Comparison of ENCODE assay signal across 8 cellular contexts in genomic region chr16:2500937-2501750, GRCh38. TPM values are rescaled to one million over a fixed set of nuclear protein-coding genes. Genes with fewer than 3 reads are reported as not detected.
DNase-seq lines count a peak whose midpoint lies in the region; ATAC-seq, FAIRE-seq and TF ChIP-seq lines count a peak whose summit lies in the region.

No MANE protein-coding gene starts in this region.

- TF ChIP-seq CTCF in H1 (IDR thresholded peaks at IDR 0.05; ENCODE audit: control extremely low read depth in 1 of 3, insufficient read depth in 1 of 3, low read depth in 1 of 3, low read length in 3 of 3), result peak; percentile 91 to 100 (median 96)

- TF ChIP-seq RAD21 in H1 (IDR thresholded peaks at IDR 0.05 in 1 of 2, conservative IDR thresholded peaks at IDR 0.05 in 1 of 2; ENCODE audit: low read depth in 2 of 2, low read length in 2 of 2), result peak; percentile 94 to 96

- no peak for FAIRE-seq in H1 (lab: Jason Lieb, UNC)

- H3K14ac ChIP-seq in H1 (ENCODE audit: insufficient read length), result no peak overlapping the region

- WGBS in H1 (ENCODE audit: extremely low coverage in 1 of 2, insufficient coverage in 1 of 2, insufficient read length in 1 of 2, insufficient replicate concordance in 2 of 2, low coverage in 1 of 2, low lambda C conversion rate in 2 of 2, missing lambda C conversion rate in 1 of 2), 2 experiments, result 47% methylated on average over 20 of the region's 22 CpGs; no CpG with 5 or more reads in 1 of the 2 experiments

- peak overlapping the region; percentile 0 to 73; a peak in 3 of 4 replicates for H3K4me2 ChIP-seq in H1 (ENCODE audit: insufficient read depth in 1 of 2, low read depth in 2 of 2, low read length in 2 of 2)

- peaks cover 2 to 4% of the 10 kb centered on the region in 2 experiments for H4K20me1 ChIP-seq in H1 (replicated peaks in 1 of 2; ENCODE audit: control insufficient read depth in 1 of 2, insufficient read depth in 2 of 2, low read length in 2 of 2)

- no peak overlapping the region for H3K4ac ChIP-seq in H1 (replicated peaks; ENCODE audit: insufficient read length, low read depth, low read length)

- no peak overlapping the region for H2AK5ac ChIP-seq in H1 (ENCODE audit: low read depth, low read length)

- peaks cover 0 to 16% (median 9%) of the 10 kb centered on the region in 4 experiments; a peak in 6 of 7 replicates for H3K4me1 ChIP-seq in H1 (replicated peaks in 1 of 4; ENCODE audit: control insufficient read depth in 3 of 4, insufficient read depth in 4 of 4, low read length in 3 of 4)

- peak overlapping the region; percentile 40 for H4K8ac ChIP-seq in H1 (ENCODE audit: extremely low read depth, insufficient read depth, low read length)

- H3K9me3 ChIP-seq in H1 (ENCODE audit: insufficient read depth in 2 of 2, low read depth in 1 of 2, low read length in 1 of 2), result no peaks in the 10 kb centered on the region

- TF ChIP-seq EP300 in H1 (IDR thresholded peaks at IDR 0.05; ENCODE audit: borderline replicate concordance in 1 of 2, low read depth in 2 of 2, low read length in 2 of 2), result peak in 1 of 2 experiments; percentile 39; a peak in 1 of 3 replicates

- peak; percentile 58 for ATAC-seq in HG03432 (IDR thresholded peaks at IDR 0.05; ENCODE audit: unreplicated experiment)
- no peak for ATAC-seq in GM18858 (IDR thresholded peaks at IDR 0.05; ENCODE audit: unreplicated experiment)

- no peak overlapping the region for H2BK12ac ChIP-seq in H1 (ENCODE audit: low read depth, low read length)

- H4K5ac ChIP-seq in H1 (ENCODE audit: insufficient read length, low read depth, low read length), result no peak overlapping the region

- CTCF ChIA-PET in H1 (lab: Charles Lee; ENCODE audit: partially characterized antibody), result interaction anchor here (0.6 to 3.3 kb wide), 50 partner anchors 9 to 353 kb away, joined by 3 to 32 read pairs (median 4); partner anchors contain the start of genes AMDHD2, ECI1, PDPK1 and TBC1D24

- H2BK120ac ChIP-seq in H1 (replicated peaks; ENCODE audit: low read depth, low read length), result no peak overlapping the region

- peak overlapping the region in 3 of 4 experiments; percentile 14 to 60 (median 24); a peak in 5 of 8 replicates for H3K4me3 ChIP-seq in H1 (ENCODE audit: extremely low read depth in 1 of 4, insufficient read depth in 2 of 4, low read depth in 3 of 4, low read length in 4 of 4)

- H2BK20ac ChIP-seq in H1 (ENCODE audit: low read length), result no peak overlapping the region

- H3K56ac ChIP-seq in H1 (replicated peaks; ENCODE audit: insufficient read length, low read depth, low read length), result no peak overlapping the region

- H3K9ac ChIP-seq in H1 (replicated peaks in 1 of 4; ENCODE audit: extremely low read depth in 1 of 4, low read depth in 3 of 4, low read length in 3 of 4), result no peak overlapping the region

- H2BK5ac ChIP-seq in H1 (ENCODE audit: low read depth, low read length), result peak overlapping the region; percentile 71; the same call in 1 of the 2 replicates

- peaks cover 0 to 12% (median 3%) of the 10 kb centered on the region in 4 experiments; a peak in 3 of 8 replicates for H3K36me3 ChIP-seq in H1 (ENCODE audit: control insufficient read depth in 2 of 4, insufficient read depth in 4 of 4, low read length in 3 of 4)

- no peaks in the 10 kb centered on the region; the same call in 1 of the 2 replicates for H3K79me1 ChIP-seq in H1 (ENCODE audit: low read depth, low read length)

- TF ChIP-seq POLR2A in H1 (IDR thresholded peaks at IDR 0.05; ENCODE audit: control extremely low read depth in 1 of 2, low read depth in 2 of 2, low read length in 2 of 2), result no peak

- H3K23ac ChIP-seq in H1 (ENCODE audit: insufficient read length), result no peak overlapping the region

- H3K23me2 ChIP-seq in H1 (ENCODE audit: low read depth, low read length), result no peaks in the 10 kb centered on the region

- POLR2A ChIA-PET in H1 (lab: Charles Lee; ENCODE audit: partially characterized antibody), result interaction anchor here (0.6 to 2.0 kb wide), 22 partner anchors 9 to 492 kb away, joined by 3 to 10 read pairs (median 4); partner anchors contain the start of genes ATP6V0C, CEMP1, MLST8 and NTN3

- DNase-seq in DMS53 treated with DMSO at 0.1 percent for 48 hours (lab: John Stamatoyannopoulos, UW; ENCODE audit: unreplicated experiment), result peak; percentile 39
- peak; percentile 50 to 77 for DNase-seq in NOMO-1 (lab: John Stamatoyannopoulos, UW; ENCODE audit: unreplicated experiment in 2 of 2)
- DNase-seq in activated CD8-positive, alpha-beta memory T cell treated with anti-CD3 and anti-CD28 coated beads for 48 hours (ENCODE audit: low read depth in 2 of 3, low spot score in 2 of 3), result peak; percentile 59 to 82 (median 74)
- peak; percentile 77 to 98 for DNase-seq in H1 (ENCODE audit: low read depth in 1 of 2, low spot score in 2 of 2)
- DNase-seq in mesenteric fat pad (ENCODE audit: low spot score), result peak; percentile 94
- peak; percentile 74 for DNase-seq in stimulated activated CD8-positive, alpha-beta memory T cell treated with anti-CD3 and anti-CD28 coated beads, Interleukin-15, amount 100 ng/mL, for 24 hours (ENCODE audit: low read depth)

- H2BK15ac ChIP-seq in H1 (ENCODE audit: low read length), result no peak overlapping the region

- peak overlapping the region; percentile 81 for H3K18ac ChIP-seq in H1 (ENCODE audit: extremely low read depth, low read length)

- H3K79me2 ChIP-seq in H1 (ENCODE audit: control insufficient read depth in 1 of 2, insufficient read depth in 2 of 2, low read length in 2 of 2), result no peaks in the 10 kb centered on the region

- H4K91ac ChIP-seq in H1 (replicated peaks; ENCODE audit: insufficient read length, low read length), result peak overlapping the region; percentile 73

- H2AFZ ChIP-seq in H1 (ENCODE audit: low read length), result peak overlapping the region; percentile 18; the same call in 1 of the 2 replicates

- no peak overlapping the region; the same call in 1 of the 2 replicates for H3K27ac ChIP-seq in H1 (ENCODE audit: low read depth, low read length)

- no peaks in the 10 kb centered on the region; a peak in 1 of 7 replicates for H3K27me3 ChIP-seq in H1 (replicated peaks in 1 of 4; ENCODE audit: control insufficient read depth in 3 of 4, extremely low read depth in 1 of 4, insufficient read depth in 3 of 4, low read length in 3 of 4)

TF ChIP-seq in H1, 55 proteins besides CTCF, POLR2A, EP300 and RAD21 (continues in another document):
- no peak for TF ChIP-seq BACH1 (IDR thresholded peaks at IDR 0.05; ENCODE audit: low read length)

RNA-seq across cellular contexts. Expression of gene ATP6V0C, which starts 12.6 kb away (rescaled TPM):
- 176 and 199 TPM in 2 replicates for total RNA-seq in H1 (2021; fragmentation: NEBNext Ultra II Directional; extraction: Animal tissue kit (Norgen Biotek cat#: 25700))
- polyA plus RNA-seq in H1 (2011; rRNA removed), result 125 and 218 TPM in 2 replicates
- 35.7 TPM for polyA plus RNA-seq in H1 (2011; cell fraction: cytosol; rRNA removed)
- 80.2 TPM for polyA plus RNA-seq in H1 (2011; cell fraction: nucleus; rRNA removed)
- polyA plus RNA-seq in H1 (2012, experiment 1 of 2), result 161 to 288 TPM (median 238 TPM) in 4 replicates
- 371 TPM for polyA plus RNA-seq in H1 (2012, experiment 2 of 2)
- polyA plus RNA-seq in H1 (2013, experiment 1 of 2), result 359 TPM
- 478 TPM for polyA plus RNA-seq in H1 (2013, experiment 2 of 2)
- 15.2 and 20.3 TPM in 2 replicates for polyA minus RNA-seq in H1 (2011; rRNA and poly(A)+ RNA removed)
- polyA minus RNA-seq in H1 (2011; cell fraction: cytosol; rRNA and poly(A)+ RNA removed), result 225 TPM
- 36.2 TPM for polyA minus RNA-seq in H1 (2011; cell fraction: nucleus; rRNA and poly(A)+ RNA removed)
- total RNA-seq in mesenteric fat pad, result 203 TPM

RNA-seq across cellular contexts. Expression of gene AMDHD2, which starts 19.0 kb away (rescaled TPM):
- total RNA-seq in H1 (2021; fragmentation: NEBNext Ultra II Directional; extraction: Animal tissue kit (Norgen Biotek cat#: 25700)), result 43.0 and 45.0 TPM in 2 replicates
- 54.6 and 77.1 TPM in 2 replicates for polyA plus RNA-seq in H1 (2011; rRNA removed)
- 63.4 TPM for polyA plus RNA-seq in H1 (2011; cell fraction: cytosol; rRNA removed)
- polyA plus RNA-seq in H1 (2011; cell fraction: nucleus; rRNA removed), result 345 TPM
- 36.6 to 63.3 TPM (median 57.3 TPM) in 4 replicates for polyA plus RNA-seq in H1 (2012, experiment 1 of 2)
- 26.8 TPM for polyA plus RNA-seq in H1 (2012, experiment 2 of 2)
- 19.9 TPM for polyA plus RNA-seq in H1 (2013, experiment 1 of 2)
- 18.3 TPM for polyA plus RNA-seq in H1 (2013, experiment 2 of 2)
- polyA minus RNA-seq in H1 (2011; rRNA and poly(A)+ RNA removed), result 15.9 and 28.8 TPM in 2 replicates
- 36.0 TPM for polyA minus RNA-seq in H1 (2011; cell fraction: cytosol; rRNA and poly(A)+ RNA removed)
- polyA minus RNA-seq in H1 (2011; cell fraction: nucleus; rRNA and poly(A)+ RNA removed), result 89.1 TPM
- 45.3 TPM for total RNA-seq in mesenteric fat pad

RNA-seq across cellular contexts. Expression of gene TBC1D24, which starts 26.2 kb away (rescaled TPM):
- 18.6 and 21.5 TPM in 2 replicates for total RNA-seq in H1 (2021; fragmentation: NEBNext Ultra II Directional; extraction: Animal tissue kit (Norgen Biotek cat#: 25700))
- polyA plus RNA-seq in H1 (2011; rRNA removed), result 8.7 and 13.3 TPM in 2 replicates
- 9.4 TPM for polyA plus RNA-seq in H1 (2011; cell fraction: cytosol; rRNA removed)
- polyA plus RNA-seq in H1 (2011; cell fraction: nucleus; rRNA removed), result 22.2 TPM
- 7.7 to 10.3 TPM (median 9.2 TPM) in 4 replicates for polyA plus RNA-seq in H1 (2012, experiment 1 of 2)
- 4.2 TPM for polyA plus RNA-seq in H1 (2012, experiment 2 of 2)
- polyA plus RNA-seq in H1 (2013, experiment 1 of 2), result 7.5 TPM
- polyA plus RNA-seq in H1 (2013, experiment 2 of 2), result 7.0 TPM
- polyA minus RNA-seq in H1 (2011; rRNA and poly(A)+ RNA removed), result 13.1 and 14.6 TPM in 2 replicates
- 15.0 TPM for polyA minus RNA-seq in H1 (2011; cell fraction: cytosol; rRNA and poly(A)+ RNA removed)
- 13.0 TPM for polyA minus RNA-seq in H1 (2011; cell fraction: nucleus; rRNA and poly(A)+ RNA removed)
- 24.9 TPM for total RNA-seq in mesenteric fat pad

RNA-seq across cellular contexts. Expression of gene NTN3, which starts 30.0 kb away (rescaled TPM):
- 0.34 and 0.52 TPM in 2 replicates for total RNA-seq in H1 (2021; fragmentation: NEBNext Ultra II Directional; extraction: Animal tissue kit (Norgen Biotek cat#: 25700))
- 0.30 and 0.74 TPM in 2 replicates for polyA plus RNA-seq in H1 (2011; rRNA removed)
- 0.32 TPM for polyA plus RNA-seq in H1 (2011; cell fraction: cytosol; rRNA removed)
- 2.5 TPM for polyA plus RNA-seq in H1 (2011; cell fraction: nucleus; rRNA removed)
- 0.08 to 0.20 TPM (median 0.08 TPM) in 3 of 4 replicates, not detected in the other for polyA plus RNA-seq in H1 (2012, experiment 1 of 2)
- polyA plus RNA-seq in H1 (2012, experiment 2 of 2), result 0.10 TPM
- 0.10 TPM for polyA plus RNA-seq in H1 (2013, experiment 1 of 2)
- polyA plus RNA-seq in H1 (2013, experiment 2 of 2), result 0.15 TPM
- 0.13 and 0.46 TPM in 2 replicates for polyA minus RNA-seq in H1 (2011; rRNA and poly(A)+ RNA removed)
- 1.1 TPM for polyA minus RNA-seq in H1 (2011; cell fraction: cytosol; rRNA and poly(A)+ RNA removed)
- polyA minus RNA-seq in H1 (2011; cell fraction: nucleus; rRNA and poly(A)+ RNA removed), result 4.2 TPM
- not detected for total RNA-seq in mesenteric fat pad

RNA-seq across cellular contexts. Expression of gene CEMP1, which starts 30.1 kb away (rescaled TPM):
- total RNA-seq in H1 (2021; fragmentation: NEBNext Ultra II Directional; extraction: Animal tissue kit (Norgen Biotek cat#: 25700)), result not detected in 2 replicates
- 0.08 TPM in 1 of 2 replicates, not detected in the other for polyA plus RNA-seq in H1 (2011; rRNA removed)
- polyA plus RNA-seq in H1 (2011; cell fraction: cytosol; rRNA removed), result 0.05 TPM
- polyA plus RNA-seq in H1 (2011; cell fraction: nucleus; rRNA removed), result 0.11 TPM
- polyA plus RNA-seq in H1 (2012, experiment 1 of 2), result 6.9 to 11.1 TPM (median 8.1 TPM) in 3 of 4 replicates, not detected in the other
- polyA plus RNA-seq in H1 (2012, experiment 2 of 2), result 6.9 TPM
- not detected for polyA plus RNA-seq in H1 (2013, experiment 1 of 2)
- polyA plus RNA-seq in H1 (2013, experiment 2 of 2), result not detected
- 0.32 TPM in 1 of 2 replicates, not detected in the other for polyA minus RNA-seq in H1 (2011; rRNA and poly(A)+ RNA removed)
- polyA minus RNA-seq in H1 (2011; cell fraction: cytosol; rRNA and poly(A)+ RNA removed), result not detected
- 3.1 TPM for polyA minus RNA-seq in H1 (2011; cell fraction: nucleus; rRNA and poly(A)+ RNA removed)
- not detected for total RNA-seq in mesenteric fat pad

Comparison
In these comparisons a context has a peak if more than half of its experiments do, and no peak if none do; other contexts are left out.
1. DNase-seq: peak in every context shown above with its lines; median percentile 94 in mesenteric fat pad; 88 in H1; 74 in activated CD8-positive, alpha-beta memory T cell treated with anti-CD3 and anti-CD28 coated beads for 48 hours; 74 in stimulated activated CD8-positive, alpha-beta memory T cell treated with anti-CD3 and anti-CD28 coated beads, Interleukin-15, amount 100 ng/mL, for 24 hours; 64 in NOMO-1; 39 in DMS53 treated with DMSO at 0.1 percent for 48 hours.